Comparison of ENCODE assay signal across 5 cellular contexts in the genomic region with DNA sequence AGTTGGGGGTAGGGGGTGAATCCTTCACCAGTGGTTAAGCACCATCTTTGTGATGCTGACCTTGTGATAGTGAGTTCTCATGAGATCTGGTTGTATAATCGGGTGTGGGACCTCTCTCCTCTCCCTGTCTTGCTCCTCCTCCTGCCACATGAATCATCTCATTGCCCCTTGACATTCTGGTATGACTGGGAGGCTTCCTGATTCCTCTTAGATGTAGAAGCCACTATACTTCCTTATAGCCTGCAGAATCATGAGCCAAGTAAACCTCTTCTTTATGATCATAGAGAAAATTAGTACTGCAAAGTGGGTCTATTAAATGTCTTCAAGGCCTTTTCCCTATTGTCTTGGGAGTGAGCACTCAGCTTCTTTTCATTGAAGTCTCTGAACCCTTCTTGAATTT.
DNase-seq lines count a peak whose midpoint lies in the region; ATAC-seq and TF ChIP-seq lines count a peak whose summit lies in the region.
"Not testable (repeated sequence)": the region's sequence is repeated elsewhere in the genome, so short reads cannot be mapped to it uniquely, and the experiment has no call there.

No MANE protein-coding gene starts in this region.

- not testable (repeated sequence) for H3K4me1 ChIP-seq in mucosa of descending colon (ENCODE audit: low read depth)

- ATAC-seq in left colon (peak; percentile 97), mucosa of descending colon (peak; percentile 94)
- ATAC-seq in stimulated activated naive B cell treated with anti-CD40 and anti-IgM and Interleukin-4, amounts not matched to agents 10 μg/mL and 1 μg/mL and 100 μg/mL, for 72 hours (replicated peaks): peak; percentile 50 to 60

- intact Hi-C loops in dendritic cell treated with granulocyte-macrophage colony-stimulating factor and Interleukin-4, amounts not matched to agents 40 ng/mL and 50 ng/mL, for 4 days (cut with micrococcal nuclease); left colon (cut with DNase I, micrococcal nuclease); mucosa of descending colon (cut with DNase I, micrococcal nuclease): not testable (repeated sequence)

- not testable (repeated sequence) for H3K27me3 Mint-ChIP-seq in dendritic cell treated with granulocyte-macrophage colony-stimulating factor and Interleukin-4, amounts not matched to agents 40 ng/mL and 50 ng/mL, for 4 days; stimulated activated naive B cell treated with anti-CD40 and anti-IgM and Interleukin-4, amounts not matched to agents 10 μg/mL and 1 μg/mL and 100 μg/mL, for 72 hours

- H3K4me1 Mint-ChIP-seq in dendritic cell treated with granulocyte-macrophage colony-stimulating factor and Interleukin-4, amounts not matched to agents 40 ng/mL and 50 ng/mL, for 4 days (ENCODE audit: low read depth): peaks cover 14% of the 10 kb centered on the region
- not testable (repeated sequence) for H3K4me1 Mint-ChIP-seq in stimulated activated naive B cell treated with anti-CD40 and anti-IgM and Interleukin-4, amounts not matched to agents 10 μg/mL and 1 μg/mL and 100 μg/mL, for 72 hours

- H3K9me3 Mint-ChIP-seq in dendritic cell treated with granulocyte-macrophage colony-stimulating factor and Interleukin-4, amounts not matched to agents 40 ng/mL and 50 ng/mL, for 4 days; stimulated activated naive B cell treated with anti-CD40 and anti-IgM and Interleukin-4, amounts not matched to agents 10 μg/mL and 1 μg/mL and 100 μg/mL, for 72 hours: not testable (repeated sequence)

- not testable (repeated sequence) for H3K9me3 ChIP-seq in mucosa of descending colon

- H3K36me3 ChIP-seq in mucosa of descending colon (ENCODE audit: low read depth): not testable (repeated sequence)

- peak overlapping the region; percentile 78 for H3K27ac Mint-ChIP-seq in dendritic cell treated with granulocyte-macrophage colony-stimulating factor and Interleukin-4, amounts not matched to agents 40 ng/mL and 50 ng/mL, for 4 days
- not testable (repeated sequence) for H3K27ac Mint-ChIP-seq in stimulated activated naive B cell treated with anti-CD40 and anti-IgM and Interleukin-4, amounts not matched to agents 10 μg/mL and 1 μg/mL and 100 μg/mL, for 72 hours

- H3K4me3 Mint-ChIP-seq in dendritic cell treated with granulocyte-macrophage colony-stimulating factor and Interleukin-4, amounts not matched to agents 40 ng/mL and 50 ng/mL, for 4 days; stimulated activated naive B cell treated with anti-CD40 and anti-IgM and Interleukin-4, amounts not matched to agents 10 μg/mL and 1 μg/mL and 100 μg/mL, for 72 hours: not testable (repeated sequence)

- not testable (repeated sequence) for H3K4me3 ChIP-seq in mucosa of descending colon

- H3K36me3 Mint-ChIP-seq in dendritic cell treated with granulocyte-macrophage colony-stimulating factor and Interleukin-4, amounts not matched to agents 40 ng/mL and 50 ng/mL, for 4 days (ENCODE audit: low read depth); stimulated activated naive B cell treated with anti-CD40 and anti-IgM and Interleukin-4, amounts not matched to agents 10 μg/mL and 1 μg/mL and 100 μg/mL, for 72 hours: not testable (repeated sequence)

- TF ChIP-seq CTCF in mucosa of descending colon (IDR thresholded peaks at IDR 0.05): not testable (repeated sequence)

- peak; percentile 4 for DNase-seq in kidney tubule cell (ENCODE audit: low spot score)
- not testable (repeated sequence) for DNase-seq in left colon; mucosa of descending colon; stimulated activated naive B cell treated with anti-CD40 and anti-IgM and Interleukin-4, amounts not matched to agents 10 μg/mL and 1 μg/mL and 100 μg/mL, for 72 hours
